In the genomic region with DNA sequence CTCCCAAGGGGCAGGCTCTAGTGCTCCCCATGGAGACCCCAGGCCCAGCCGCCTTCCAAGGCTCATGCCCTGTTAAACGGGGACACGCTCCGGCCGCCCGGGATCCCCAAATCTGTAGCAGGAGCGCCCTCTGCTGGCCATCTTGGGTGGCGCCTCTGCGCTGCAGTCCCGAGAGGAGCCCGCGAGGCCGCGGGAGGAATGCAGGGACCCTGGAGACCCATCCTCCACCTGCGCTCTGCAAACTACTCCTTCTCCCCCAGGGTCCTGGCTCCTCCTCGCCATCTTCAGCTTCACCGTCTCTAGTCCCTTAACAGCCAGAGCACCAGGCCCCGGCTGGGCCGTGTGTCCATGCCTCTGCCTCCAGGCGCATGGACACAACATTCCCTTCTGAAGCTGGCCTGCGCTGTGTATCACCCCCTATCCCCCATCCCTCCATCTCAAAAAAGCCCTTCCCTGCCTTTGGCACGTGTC, we compare ENCODE assay signal across 8 cellular contexts. TPM values are rescaled to one million over a fixed set of nuclear protein-coding genes. Genes with fewer than 3 reads are reported as not detected.
A peak's percentile ranks its signal among the peaks of the same experiment; 100 is the strongest.
DNase-seq lines count a peak whose midpoint lies in the region; ATAC-seq lines count a peak whose summit lies in the region.

No MANE protein-coding gene starts in this region.

- ATAC-seq in naive thymus-derived CD4-positive, alpha-beta T cell, result peak; percentile 84
- peak; percentile 81 for ATAC-seq in stimulated activated effector memory CD8-positive, alpha-beta T cell treated with anti-CD3 and anti-CD28 coated beads, Interleukin-12 subunit alpha, Interleukin-12 subunit beta, amount 100 ng/mL, for 72 hours
- no peak for ATAC-seq in HG03039 (IDR thresholded peaks at IDR 0.05; ENCODE audit: unreplicated experiment)

- no peaks in the 10 kb centered on the region for H3K9me3 Mint-ChIP-seq in IgD-negative memory B cell
- H3K9me3 Mint-ChIP-seq in naive thymus-derived CD4-positive, alpha-beta T cell, result peaks cover 0 to 2% (median 0%) of the 10 kb centered on the region in 11 donors
- no peaks in the 10 kb centered on the region for H3K9me3 Mint-ChIP-seq in stimulated activated effector memory CD8-positive, alpha-beta T cell treated with anti-CD3 and anti-CD28 coated beads, Interleukin-12 subunit alpha, Interleukin-12 subunit beta, amount 100 ng/mL, for 72 hours

- peak overlapping the region in 1 of 3 donors; percentile 83 for H3K27ac Mint-ChIP-seq in IgD-negative memory B cell
- peak overlapping the region in 3 of 9 donors; percentile 11 to 68 (median 12) for H3K27ac Mint-ChIP-seq in naive thymus-derived CD4-positive, alpha-beta T cell
- no peak overlapping the region for H3K27ac Mint-ChIP-seq in stimulated activated effector memory CD8-positive, alpha-beta T cell treated with anti-CD3 and anti-CD28 coated beads, Interleukin-12 subunit alpha, Interleukin-12 subunit beta, amount 100 ng/mL, for 72 hours

- no peaks in the 10 kb centered on the region for H3K36me3 ChIP-seq in naive thymus-derived CD4-positive, alpha-beta T cell (ENCODE audit: control insufficient read depth in 2 of 3, insufficient read depth in 3 of 3, low read length in 3 of 3)

- peaks cover 0 to 9% (median 6%) of the 10 kb centered on the region in 3 donors for H3K4me1 Mint-ChIP-seq in IgD-negative memory B cell
- peaks cover 6 to 14% (median 9%) of the 10 kb centered on the region in 7 donors for H3K4me1 Mint-ChIP-seq in naive thymus-derived CD4-positive, alpha-beta T cell
- peaks cover 12% of the 10 kb centered on the region for H3K4me1 Mint-ChIP-seq in stimulated activated effector memory CD8-positive, alpha-beta T cell treated with anti-CD3 and anti-CD28 coated beads, Interleukin-12 subunit alpha, Interleukin-12 subunit beta, amount 100 ng/mL, for 72 hours

- peak overlapping the region; percentile 24 for H3K27ac ChIP-seq in naive thymus-derived CD4-positive, alpha-beta T cell (ENCODE audit: low read depth, low read length)

- no peaks in the 10 kb centered on the region for H3K27me3 Mint-ChIP-seq in IgD-negative memory B cell
- no peaks in the 10 kb centered on the region for H3K27me3 Mint-ChIP-seq in naive thymus-derived CD4-positive, alpha-beta T cell

- H3K4me3 Mint-ChIP-seq in IgD-negative memory B cell, result peak overlapping the region; percentile 52 to 91 (median 80)
- H3K4me3 Mint-ChIP-seq in naive thymus-derived CD4-positive, alpha-beta T cell, result peak overlapping the region in 9 of 10 donors; percentile 63 to 86 (median 81)
- H3K4me3 Mint-ChIP-seq in stimulated activated effector memory CD8-positive, alpha-beta T cell treated with anti-CD3 and anti-CD28 coated beads, Interleukin-12 subunit alpha, Interleukin-12 subunit beta, amount 100 ng/mL, for 72 hours, result peak overlapping the region; percentile 71

- POLR2A ChIA-PET in naive thymus-derived CD4-positive, alpha-beta T cell (lab: Charles Lee), result interaction anchor here (1.3 to 4.8 kb wide), 4 partner anchors 16 to 42 kb away, joined by 4 to 38 read pairs (median 7); a partner anchor contains a TSS

- no peaks in the 10 kb centered on the region for H3K27me3 ChIP-seq in naive thymus-derived CD4-positive, alpha-beta T cell (ENCODE audit: control insufficient read depth in 2 of 2, insufficient read depth in 2 of 2, low read length in 2 of 2)

- intact Hi-C loops in naive thymus-derived CD4-positive, alpha-beta T cell (cut with micrococcal nuclease), result loop anchor here (1.0 to 5.0 kb wide), 13 partner anchors 14 to 1026 kb away; no protein-coding TSS in a partner anchor

- H3K4me3 ChIP-seq in naive thymus-derived CD4-positive, alpha-beta T cell (ENCODE audit: low read length), result peak overlapping the region; percentile 87

- DNase-seq in EL (peak; percentile 80), RKO (ENCODE audit: low spot score) (peak; percentile 78), fibroblast of peridontal ligament (ENCODE audit: extremely low read depth) (peak; percentile 62)
- peak; percentile 79 to 88 for DNase-seq in activated T-helper 1 cell treated with anti-CD3 and anti-CD28 coated beads, Interleukin-2, amount 50 U/mL, for 16 hours (ENCODE audit: low read depth in 1 of 2, low spot score in 1 of 2)
- peak; percentile 62 to 93 (median 80) for DNase-seq in naive thymus-derived CD4-positive, alpha-beta T cell
- DNase-seq in stimulated activated effector memory CD8-positive, alpha-beta T cell treated with anti-CD3 and anti-CD28 coated beads, Interleukin-12 subunit alpha, Interleukin-12 subunit beta, amount 100 ng/mL, for 72 hours (ENCODE audit: low spot score in 2 of 2), result peak; percentile 95 to 97

- no peaks in the 10 kb centered on the region for H3K36me3 Mint-ChIP-seq in IgD-negative memory B cell
- H3K36me3 Mint-ChIP-seq in naive thymus-derived CD4-positive, alpha-beta T cell, result no peaks in the 10 kb centered on the region
- H3K36me3 Mint-ChIP-seq in stimulated activated effector memory CD8-positive, alpha-beta T cell treated with anti-CD3 and anti-CD28 coated beads, Interleukin-12 subunit alpha, Interleukin-12 subunit beta, amount 100 ng/mL, for 72 hours, result no peaks in the 10 kb centered on the region

- no peaks in the 10 kb centered on the region for H3K9me3 ChIP-seq in naive thymus-derived CD4-positive, alpha-beta T cell (ENCODE audit: control insufficient read depth in 2 of 3, low read length in 3 of 3)

- peaks cover 8 to 12% of the 10 kb centered on the region in 2 donors for H3K4me1 ChIP-seq in naive thymus-derived CD4-positive, alpha-beta T cell (ENCODE audit: control insufficient read depth in 2 of 2, insufficient read depth in 2 of 2, low read length in 2 of 2)

- CTCF ChIA-PET in naive thymus-derived CD4-positive, alpha-beta T cell (lab: Charles Lee), result interaction anchor here (0.6 to 8.3 kb wide), 21 partner anchors 8 to 1089 kb away, joined by 3 to 125 read pairs (median 4); a partner anchor contains a TSS

RNA-seq across cellular contexts. Expression of a gene that starts 23.6 kb away (rescaled TPM):
- not detected for polyA plus RNA-seq in IgD-negative memory B cell
- total RNA-seq in naive thymus-derived CD4-positive, alpha-beta T cell, result not detected
- not detected for polyA plus RNA-seq in naive thymus-derived CD4-positive, alpha-beta T cell

RNA-seq across cellular contexts. Expression of a gene that starts 35.4 kb away (rescaled TPM):
- not detected for polyA plus RNA-seq in IgD-negative memory B cell
- total RNA-seq in naive thymus-derived CD4-positive, alpha-beta T cell, result not detected
- not detected for polyA plus RNA-seq in naive thymus-derived CD4-positive, alpha-beta T cell

RNA-seq across cellular contexts. Expression of a gene that starts 40.7 kb away (rescaled TPM):
- 1,505 TPM for polyA plus RNA-seq in IgD-negative memory B cell
- 1,000 to 10,000 TPM in 2 of 5 experiments, 100 to 1,000 TPM in 3; 710 to 2,222 (median 934) TPM for total RNA-seq in naive thymus-derived CD4-positive, alpha-beta T cell
- 1,000 to 10,000 TPM in 1 of 2 donors, 100 to 1,000 TPM in 1; 774 to 1,284 TPM for polyA plus RNA-seq in naive thymus-derived CD4-positive, alpha-beta T cell
